Comparison of ENCODE assay signal across 11 cellular contexts in the genomic region with DNA sequence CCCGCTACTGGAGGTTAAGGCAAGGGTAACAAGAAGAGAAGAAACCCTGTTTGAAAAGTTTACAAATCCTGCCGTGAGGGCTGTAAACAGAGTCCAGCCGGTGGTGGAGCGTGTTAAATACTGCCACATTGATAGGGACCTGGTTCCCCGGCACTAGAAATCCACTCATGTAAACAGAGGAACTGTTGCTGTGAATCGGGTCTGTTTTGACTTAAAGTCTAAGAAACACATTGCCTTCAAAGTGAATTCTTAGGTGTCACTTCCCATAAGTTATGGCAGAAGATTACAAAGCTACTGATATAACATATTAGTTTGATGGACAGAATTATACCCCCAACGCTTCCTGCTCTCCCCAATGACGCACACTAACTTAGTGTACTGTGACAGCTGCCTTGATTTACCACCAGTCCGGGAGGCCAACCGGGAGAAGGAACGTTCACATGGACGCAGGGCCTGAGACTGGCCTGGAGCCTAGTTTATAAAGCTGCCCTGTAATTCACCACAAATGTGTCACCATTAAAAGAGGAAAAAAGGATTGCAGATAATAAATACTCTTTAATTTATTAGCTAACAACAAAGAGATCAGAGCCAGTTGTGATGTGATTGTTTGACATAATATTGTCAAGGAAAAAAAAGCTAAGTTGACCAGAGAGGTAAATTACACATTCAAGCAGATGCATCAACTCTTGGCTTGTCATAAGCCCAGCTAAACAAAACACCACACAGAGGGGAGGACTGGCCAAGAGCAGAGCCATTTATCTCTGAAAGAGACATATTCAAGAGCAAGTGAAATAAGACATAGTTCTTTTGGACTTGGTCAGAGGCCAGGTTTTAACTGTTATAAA.
A peak's percentile ranks its signal among the peaks of the same experiment; 100 is the strongest.
DNase-seq lines count a peak whose midpoint lies in the region; ATAC-seq and TF ChIP-seq lines count a peak whose summit lies in the region.
"Had no signal": no experiment of that assay in that cellular context is flagged by ENCODE, and none has a peak within 500 bp of the region (broad histone marks: within the 10 kb centered on the region; RNA-seq: fewer than 3 reads in every experiment).

No MANE protein-coding gene starts in this region.

- intact Hi-C loops in posterior vena cava (cut with DNase I), result no loop called here

- CTCF ChIA-PET in BJ (lab: Yijun Ruan, JAX), result interaction anchor here (0.6 to 1.9 kb wide), 2 partner anchors 9 to 127 kb away, joined by 3 to 4 read pairs; no protein-coding TSS in a partner anchor

- no peak for ATAC-seq in GM19395 (IDR thresholded peaks at IDR 0.05; ENCODE audit: unreplicated experiment)
- ATAC-seq in HG03342 (IDR thresholded peaks at IDR 0.05; ENCODE audit: unreplicated experiment), result no peak
- ATAC-seq in GM21737 (IDR thresholded peaks at IDR 0.05; ENCODE audit: unreplicated experiment), result no peak

- no peak overlapping the region for H3K4me3 ChIP-seq in BJ (ENCODE audit: low read depth, low read length)
- H3K4me3 ChIP-seq: BLaER1 treated with 17β-estradiol and CSF1 and Interleukin-3, amounts not matched to agents 10 nM and 100 nM had no signal

- no peaks in the 10 kb centered on the region for H3K27me3 ChIP-seq in BJ (ENCODE audit: control insufficient read depth, insufficient read depth, low read length)
- H3K27me3 ChIP-seq: BLaER1 treated with 17β-estradiol and CSF1 and Interleukin-3, amounts not matched to agents 10 nM and 100 nM had no signal

- DNase-seq in BJ (ENCODE audit: low read depth) (peak; percentile 73), foreskin melanocyte (peak; percentile 16), posterior vena cava (ENCODE audit: low spot score) (peak; percentile 91)
- no peak for DNase-seq in activated naive CD4-positive, alpha-beta T cell (lab: John Stamatoyannopoulos, UW)
- DNase-seq: activated CD4-positive, CD25-positive, alpha-beta regulatory T cell; NCI-H1436 treated with DMSO at 0.1 percent for 48 hours had no signal

- POLR2A ChIA-PET in BJ (lab: Charles Lee), result no interaction called here

- no peaks in the 10 kb centered on the region for H3K36me3 ChIP-seq in BJ (ENCODE audit: control insufficient read depth, insufficient read depth, low read length)
- H3K36me3 ChIP-seq: BLaER1 treated with 17β-estradiol and CSF1 and Interleukin-3, amounts not matched to agents 10 nM and 100 nM had no signal

- TF ChIP-seq CTCF in BJ (IDR thresholded peaks at IDR 0.05; ENCODE audit: insufficient read depth, low read depth, low read length), result no peak

TF ChIP-seq in PFSK-1, 5 proteins besides CTCF, POLR2A, EP300 and RAD21:
- TF ChIP-seq SIN3A (IDR thresholded peaks at IDR 0.05; ENCODE audit: borderline replicate concordance, insufficient read depth, low read length) (no peak), FOXP2 (optimal IDR thresholded peaks at IDR 0.05; ENCODE audit: borderline replicate concordance, extremely low read depth, extremely low read length, insufficient read depth) (peak; percentile 64)

Comparison
In these comparisons a context has a peak if more than half of its experiments do, and no peak if none do; other contexts are left out.
1. DNase-seq: peak in BJ (single experiment), foreskin melanocyte (single experiment) and posterior vena cava (single experiment); none in activated naive CD4-positive, alpha-beta T cell (0 of 4).